2 cellular contexts compared by ENCODE assay signal in genomic region chr2:200356306-200356705, GRCh38.
TF ChIP-seq lines count a peak whose summit lies in the region.

No MANE protein-coding gene starts in this region.

TF ChIP-seq in IMR-90, 13 proteins besides CTCF, POLR2A, EP300 and RAD21:
- TF ChIP-seq MAZ (IDR thresholded peaks at IDR 0.05; ENCODE audit: borderline replicate concordance, low read depth, low read length): no peak
- TF ChIP-seq NFE2L2 (IDR thresholded peaks at IDR 0.05; ENCODE audit: low read depth, low read length): no peak
- no peak for TF ChIP-seq RFX5 (IDR thresholded peaks at IDR 0.05; ENCODE audit: low read depth, low read length)
- TF ChIP-seq SMC3 (IDR thresholded peaks at IDR 0.05; ENCODE audit: low read depth, low read length): no peak
TF ChIP-seq in IMR-90: peak in this region for 0.

TF ChIP-seq in H1, 55 proteins besides CTCF, POLR2A, EP300 and RAD21:
- TF ChIP-seq CTBP2 (IDR thresholded peaks at IDR 0.05; ENCODE audit: borderline replicate concordance, insufficient read depth, insufficient read length, low read length): no peak
- no peak for TF ChIP-seq GTF2F1 (IDR thresholded peaks at IDR 0.05; ENCODE audit: borderline replicate concordance, low read depth, low read length)
- TF ChIP-seq ASH2L (IDR thresholded peaks at IDR 0.05; ENCODE audit: low read length): no peak
- no peak for TF ChIP-seq ZNF274 (IDR thresholded peaks at IDR 0.05; ENCODE audit: borderline replicate concordance, extremely low read depth, low read length)
- TF ChIP-seq TBP (IDR thresholded peaks at IDR 0.05; ENCODE audit: low read depth, low read length): no peak
- TF ChIP-seq E2F6 (IDR thresholded peaks at IDR 0.05): no peak
